In the genomic region with DNA sequence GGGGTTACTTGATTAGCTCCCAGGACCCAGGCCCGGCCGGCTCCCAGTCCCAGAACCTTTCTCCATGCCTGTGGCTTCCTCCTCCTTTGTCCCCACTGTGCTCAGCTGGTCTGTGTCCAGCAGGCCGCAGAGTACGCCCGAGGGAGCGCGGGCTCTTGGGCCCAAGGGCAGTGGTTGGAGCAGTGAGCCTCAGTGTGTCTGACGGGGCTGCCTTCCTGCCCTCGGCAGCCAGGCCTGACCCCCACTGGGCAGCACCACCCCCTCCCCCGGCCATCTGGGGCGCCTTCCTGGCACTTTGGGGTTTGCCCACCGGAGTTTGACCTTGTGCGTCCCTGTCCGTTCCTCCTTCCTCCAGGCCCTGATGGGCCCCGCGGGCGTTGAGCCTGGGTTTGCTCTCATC, we compare ENCODE assay signal across 22 cellular contexts.
A peak's percentile ranks its signal among the peaks of the same experiment; 100 is the strongest.
DNase-seq lines count a peak whose midpoint lies in the region; ATAC-seq, FAIRE-seq and TF ChIP-seq lines count a peak whose summit lies in the region.
"Had no signal": no experiment of that assay in that cellular context is flagged by ENCODE, and none has a peak within 500 bp of the region (broad histone marks: within the 10 kb centered on the region; RNA-seq: fewer than 3 reads in every experiment).

No MANE protein-coding gene starts in this region.

- H3K79me2 ChIP-seq in HepG2 (ENCODE audit: insufficient read depth, low read length) = no peaks in the 10 kb centered on the region
- H3K79me2 ChIP-seq in H1 (ENCODE audit: control insufficient read depth in 1 of 2, insufficient read depth in 2 of 2, low read length in 2 of 2) = no peaks in the 10 kb centered on the region
- no peaks in the 10 kb centered on the region for H3K79me2 ChIP-seq in osteoblast (ENCODE audit: insufficient read depth, low read length)

- H4K91ac ChIP-seq in H1 (replicated peaks; ENCODE audit: insufficient read length, low read length) = no peak overlapping the region

- no peak overlapping the region for H4K5ac ChIP-seq in H1 (ENCODE audit: insufficient read length, low read depth, low read length)

- ATAC-seq in HepG2 = no peak
- no peak for ATAC-seq in right lobe of liver
- no peak for ATAC-seq in HG03439 (IDR thresholded peaks at IDR 0.05; ENCODE audit: unreplicated experiment)
- ATAC-seq in GM21447 (IDR thresholded peaks at IDR 0.05; ENCODE audit: unreplicated experiment) = no peak
- ATAC-seq: HCT116 had no signal

- TF ChIP-seq CTCF in HepG2 (CRISPR knock-in tag; IDR thresholded peaks at IDR 0.05) = no peak
- TF ChIP-seq CTCF in right lobe of liver (IDR thresholded peaks at IDR 0.05) = no peak
- no peak for TF ChIP-seq CTCF in RWPE1 (conservative IDR thresholded peaks at IDR 0.05; ENCODE audit: low read depth)
- TF ChIP-seq CTCF in H1 (IDR thresholded peaks at IDR 0.05; ENCODE audit: control extremely low read depth in 1 of 3, insufficient read depth in 1 of 3, low read depth in 1 of 3, low read length in 3 of 3) = no peak
- no peak for TF ChIP-seq CTCF in osteoblast (IDR thresholded peaks at IDR 0.05; ENCODE audit: extremely low read depth, low read depth, low read length)
- no peak for TF ChIP-seq CTCF in left ventricle myocardium inferior (IDR thresholded peaks at IDR 0.05; ENCODE audit: borderline replicate concordance)

- intact Hi-C loops in HepG2 (cut with micrococcal nuclease; ENCODE audit: unreplicated experiment) = no loop called here
- intact Hi-C loops in right lobe of liver (cut with DNase I) = loop anchor here in 1 of 2 donors (5.0 to 10.0 kb wide), 2 partner anchors 81 to 108 kb away; partner anchors contain the start of gene CHMP6
- intact Hi-C loops in left ventricle myocardium inferior (cut with micrococcal nuclease) = loop anchor here (5.0 kb wide), 1 partner anchor 81 kb away; no protein-coding TSS in a partner anchor

- no peaks in the 10 kb centered on the region for H3K27me3 ChIP-seq in HepG2 (ENCODE audit: control insufficient read depth in 1 of 2, insufficient read depth in 2 of 2, low read length in 2 of 2)
- H3K27me3 ChIP-seq in right lobe of liver = no peaks in the 10 kb centered on the region
- no peaks in the 10 kb centered on the region for H3K27me3 ChIP-seq in H1 (replicated peaks in 1 of 4; ENCODE audit: control insufficient read depth in 3 of 4, extremely low read depth in 1 of 4, insufficient read depth in 3 of 4, low read length in 3 of 4)
- no peaks in the 10 kb centered on the region for H3K27me3 ChIP-seq in osteoblast (ENCODE audit: insufficient read depth, low read length)
- no peaks in the 10 kb centered on the region for H3K27me3 ChIP-seq in left ventricle myocardium inferior (ENCODE audit: low read depth)

- no peak for TF ChIP-seq POLR2A in HepG2 (IDR thresholded peaks at IDR 0.05; ENCODE audit: insufficient read depth in 1 of 2, low read depth in 2 of 2, low read length in 2 of 2)
- no peak for TF ChIP-seq POLR2A in right lobe of liver (IDR thresholded peaks at IDR 0.05)
- no peak for TF ChIP-seq POLR2A in H1 (IDR thresholded peaks at IDR 0.05; ENCODE audit: control extremely low read depth in 1 of 2, low read depth in 2 of 2, low read length in 2 of 2)

- no peak overlapping the region for H2AK5ac ChIP-seq in H1 (ENCODE audit: low read depth, low read length)

- no peaks in the 10 kb centered on the region for H3K23me2 ChIP-seq in H1 (ENCODE audit: low read depth, low read length)

- H2BK15ac ChIP-seq in H1 (ENCODE audit: low read length) = no peak overlapping the region

- H3K4ac ChIP-seq in H1 (replicated peaks; ENCODE audit: insufficient read length, low read depth, low read length) = no peak overlapping the region

- H2BK12ac ChIP-seq in H1 (ENCODE audit: low read depth, low read length) = no peak overlapping the region

- H4K20me1 ChIP-seq in HepG2 (ENCODE audit: insufficient read depth, low read length) (no peaks in the 10 kb centered on the region), H1 (replicated peaks in 1 of 2; ENCODE audit: control insufficient read depth in 1 of 2, insufficient read depth in 2 of 2, low read length in 2 of 2) (peaks cover 0 to 2% of the 10 kb centered on the region in 2 experiments), osteoblast (ENCODE audit: insufficient read depth, low read length) (peaks cover 9% of the 10 kb centered on the region)

- FAIRE-seq in HepG2 (lab: Jason Lieb, UNC) (no peak), H1 (lab: Jason Lieb, UNC) (no peak)
- FAIRE-seq: A204.1, GM12891, GM18507 had no signal

- H3K56ac ChIP-seq in H1 (replicated peaks; ENCODE audit: insufficient read length, low read depth, low read length) = no peak overlapping the region

- H3K79me1 ChIP-seq in H1 (ENCODE audit: low read depth, low read length) = no peaks in the 10 kb centered on the region

- TF ChIP-seq RAD21 in HepG2 (CRISPR knock-in tag; IDR thresholded peaks at IDR 0.05) = no peak
- no peak for TF ChIP-seq RAD21 in H1 (IDR thresholded peaks at IDR 0.05 in 1 of 2, conservative IDR thresholded peaks at IDR 0.05 in 1 of 2; ENCODE audit: low read depth in 2 of 2, low read length in 2 of 2)

- no TSS peak for BruUV-seq in HepG2 (replicated peaks; lab: Mats Ljungman, UMichigan)

- H3K4me3 ChIP-seq in HepG2 (replicated peaks in 1 of 3; ENCODE audit: insufficient read depth in 1 of 3, low read depth in 2 of 3, low read length in 3 of 3) (no peak overlapping the region), right lobe of liver (no peak overlapping the region), H1 (ENCODE audit: extremely low read depth in 1 of 4, insufficient read depth in 2 of 4, low read depth in 3 of 4, low read length in 4 of 4) (no peak overlapping the region), osteoblast (ENCODE audit: insufficient read depth, low read length) (no peak overlapping the region), left ventricle myocardium inferior (no peak overlapping the region)

- no peak overlapping the region for H2BK5ac ChIP-seq in H1 (ENCODE audit: low read depth, low read length)

- H2BK120ac ChIP-seq in H1 (replicated peaks; ENCODE audit: low read depth, low read length) = no peak overlapping the region

- POLR2A ChIA-PET in HepG2 (lab: Yijun Ruan, JAX) = no interaction called here
- POLR2A ChIA-PET in RWPE1 (lab: Yijun Ruan, JAX; ENCODE audit: low non-redundant PET) = no interaction called here
- POLR2A ChIA-PET in H1 (lab: Charles Lee; ENCODE audit: partially characterized antibody) = interaction anchor here (1.3 to 1.6 kb wide), 4 partner anchors 10 to 106 kb away, joined by 3 to 4 read pairs (median 4); no protein-coding TSS in a partner anchor

- no peak overlapping the region for H2BK20ac ChIP-seq in H1 (ENCODE audit: low read length)

- H3K23ac ChIP-seq in H1 (ENCODE audit: insufficient read length) = no peak overlapping the region

- no peak overlapping the region for H3K14ac ChIP-seq in H1 (ENCODE audit: insufficient read length)

- no peak overlapping the region for H3K4me2 ChIP-seq in HepG2 (ENCODE audit: low read depth, low read length)
- no peak overlapping the region for H3K4me2 ChIP-seq in H1 (ENCODE audit: insufficient read depth in 1 of 2, low read depth in 2 of 2, low read length in 2 of 2)
- no peak overlapping the region for H3K4me2 ChIP-seq in osteoblast (ENCODE audit: insufficient read depth, low read length)

- DNase-seq in HepG2 (ENCODE audit: low spot score) (no peak), right lobe of liver (no peak), RWPE1 (ENCODE audit: low spot score) (no peak), H1 (ENCODE audit: low read depth in 1 of 2, low spot score in 2 of 2) (no peak), osteoblast (ENCODE audit: insufficient read length, low spot score, missing footprints) (no peak), left ventricle myocardium inferior (no peak)
- DNase-seq: C1 segment of cervical spinal cord; Calu3; CD4-positive, alpha-beta memory T cell; COR-L47; DMS53; DMS79 treated with DMSO at 0.1 percent for 48 hours; GF-D8; GOT3; H9 had no signal

- H3K9me3 ChIP-seq in HepG2 (ENCODE audit: low read length) (no peaks in the 10 kb centered on the region), right lobe of liver (no peaks in the 10 kb centered on the region), H1 (ENCODE audit: insufficient read depth in 2 of 2, low read depth in 1 of 2, low read length in 1 of 2) (no peaks in the 10 kb centered on the region), osteoblast (ENCODE audit: low read depth, low read length) (no peaks in the 10 kb centered on the region), left ventricle myocardium inferior (replicated peaks) (no peaks in the 10 kb centered on the region)

- no peak for TF ChIP-seq EP300 in HepG2 (IDR thresholded peaks at IDR 0.05; ENCODE audit: low read depth in 2 of 2, low read length in 2 of 2)
- no peak for TF ChIP-seq EP300 in HepG2 (CRISPR knock-in tag; IDR thresholded peaks at IDR 0.05; ENCODE audit: borderline replicate concordance)
- no peak for TF ChIP-seq EP300 in H1 (IDR thresholded peaks at IDR 0.05; ENCODE audit: borderline replicate concordance in 1 of 2, low read depth in 2 of 2, low read length in 2 of 2)

- CTCF ChIA-PET in HepG2 (lab: Yijun Ruan, JAX; ENCODE audit: low intra/inter-chr PET ratio, low total read pairs) (interaction anchor here (1.8 to 2.6 kb wide), 2 partner anchors 79 to 112 kb away, joined by 15 to 83 read pairs; partner anchors contain the start of gene CHMP6), RWPE1 (lab: Yijun Ruan, JAX) (interaction anchor here (0.6 kb wide), 1 partner anchor 124 kb away, joined by 4 read pairs; no protein-coding TSS in a partner anchor), H1 (lab: Charles Lee; ENCODE audit: partially characterized antibody) (interaction anchor here (0.9 to 3.8 kb wide), 21 partner anchors 8 to 1177 kb away, joined by 3 to 45 read pairs (median 6); no protein-coding TSS in a partner anchor)

- H3K9ac ChIP-seq in HepG2 (ENCODE audit: insufficient read depth, low read depth, low read length) = no peak overlapping the region
- no peak overlapping the region for H3K9ac ChIP-seq in H1 (replicated peaks in 1 of 4; ENCODE audit: extremely low read depth in 1 of 4, low read depth in 3 of 4, low read length in 3 of 4)

- in situ Hi-C loops in HepG2 (cut with HindIII; ENCODE audit: extremely low pct_ligation_motif_present, low pct_unique_long_range_greater_than_20kb) = no loop called here

- H3K36me3 ChIP-seq in HepG2 (replicated peaks in 1 of 2; ENCODE audit: control insufficient read depth in 1 of 2, insufficient read depth in 2 of 2, low read length in 2 of 2) = peaks cover 12 to 13% of the 10 kb centered on the region in 2 experiments; a peak in 3 of 5 replicates
- H3K36me3 ChIP-seq in right lobe of liver = peaks cover 0 to 58% (median 25%) of the 10 kb centered on the region in 4 donors
- H3K36me3 ChIP-seq in H1 (ENCODE audit: control insufficient read depth in 2 of 4, insufficient read depth in 4 of 4, low read length in 3 of 4) = no peaks in the 10 kb centered on the region
- peaks cover 11% of the 10 kb centered on the region for H3K36me3 ChIP-seq in osteoblast (ENCODE audit: insufficient read depth, low read length)
- peaks cover 63% of the 10 kb centered on the region for H3K36me3 ChIP-seq in left ventricle myocardium inferior

- H4K8ac ChIP-seq in H1 (ENCODE audit: extremely low read depth, insufficient read depth, low read length) = peak overlapping the region; percentile 62; the same call in 1 of the 2 replicates

- H2AFZ ChIP-seq in HepG2 (ENCODE audit: low read length) (no peak overlapping the region), H1 (ENCODE audit: low read length) (no peak overlapping the region), osteoblast (ENCODE audit: low read length) (no peak overlapping the region)

- H3K4me1 ChIP-seq in HepG2 (ENCODE audit: insufficient read depth, low read length) (peaks cover 14% of the 10 kb centered on the region), right lobe of liver (peaks cover 0 to 20% (median 7%) of the 10 kb centered on the region in 4 donors), H1 (replicated peaks in 1 of 4; ENCODE audit: control insufficient read depth in 3 of 4, insufficient read depth in 4 of 4, low read length in 3 of 4) (no peaks in the 10 kb centered on the region; a peak in 2 of 7 replicates), osteoblast (ENCODE audit: insufficient read depth, low read length) (peaks cover 7% of the 10 kb centered on the region), left ventricle myocardium inferior (peaks cover 12% of the 10 kb centered on the region)

- H3K18ac ChIP-seq in H1 (ENCODE audit: extremely low read depth, low read length) = no peak overlapping the region

- WGBS in HepG2 (ENCODE audit: low lambda C conversion rate) = 99% methylated on average over 12 of the region's 17 CpGs
- WGBS in right lobe of liver (ENCODE audit: insufficient coverage, low coverage, low lambda C conversion rate, missing lambda C conversion rate) = 82% methylated on average over 5 of the region's 17 CpGs
- 94% methylated on average over 10 of the region's 17 CpGs; no CpG with 5 or more reads in 1 of the 2 experiments for WGBS in H1 (ENCODE audit: extremely low coverage in 1 of 2, insufficient coverage in 1 of 2, insufficient read length in 1 of 2, insufficient replicate concordance in 2 of 2, low coverage in 1 of 2, low lambda C conversion rate in 2 of 2, missing lambda C conversion rate in 1 of 2), 2 experiments

- H3K27ac ChIP-seq in HepG2 (ENCODE audit: extremely low read length, insufficient read depth, low read length) = no peak overlapping the region
- H3K27ac ChIP-seq in right lobe of liver = no peak overlapping the region
- H3K27ac ChIP-seq in RWPE1 = peak overlapping the region; percentile 99
- H3K27ac ChIP-seq in H1 (ENCODE audit: low read depth, low read length) = no peak overlapping the region
- H3K27ac ChIP-seq in osteoblast (ENCODE audit: low read depth, low read length) = no peak overlapping the region
- no peak overlapping the region for H3K27ac ChIP-seq in left ventricle myocardium inferior (replicated peaks)
- H3K27ac ChIP-seq: 22Rv1 had no signal
